12 cellular contexts compared by ENCODE assay signal in the genomic region with DNA sequence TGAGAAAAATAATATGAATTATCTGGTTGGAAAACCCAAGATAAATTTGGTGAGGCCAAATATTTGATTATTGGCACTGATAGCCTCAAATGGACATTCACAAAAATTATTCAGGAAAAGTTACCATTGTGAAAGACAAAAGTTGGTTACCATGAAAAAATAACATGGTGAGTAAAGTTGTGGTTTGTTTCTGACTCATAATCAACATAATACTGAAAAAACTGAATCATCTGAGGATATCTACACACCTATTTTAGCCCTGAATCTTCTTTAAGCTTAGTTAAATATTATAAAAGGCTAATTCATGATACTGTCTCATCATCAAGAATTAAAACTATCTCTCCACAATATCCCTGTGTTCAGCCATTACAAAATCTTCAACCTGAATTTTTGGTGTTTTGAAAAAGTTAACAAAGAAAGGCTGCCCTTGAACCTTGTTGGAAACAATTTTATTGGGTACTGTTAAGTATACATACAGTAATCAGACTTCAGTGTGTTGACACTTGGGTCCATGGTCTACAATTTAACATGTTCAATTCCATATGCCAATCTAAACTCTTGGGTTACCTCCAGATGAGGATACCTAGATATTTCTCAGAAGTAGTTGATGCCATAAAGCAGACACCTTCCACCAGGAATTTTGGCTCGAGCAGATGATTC.
A peak's percentile ranks its signal among the peaks of the same experiment; 100 is the strongest.
DNase-seq lines count a peak whose midpoint lies in the region; ATAC-seq and TF ChIP-seq lines count a peak whose summit lies in the region.
"Had no signal": no experiment of that assay in that cellular context is flagged by ENCODE, and none has a peak within 500 bp of the region (broad histone marks: within the 10 kb centered on the region; RNA-seq: fewer than 3 reads in every experiment).

No MANE protein-coding gene starts in this region.

- H3K9me3 ChIP-seq in MG63 (no peaks in the 10 kb centered on the region), BE2C (no peaks in the 10 kb centered on the region), esophagus squamous epithelium (no peaks in the 10 kb centered on the region)
- H3K9me3 ChIP-seq: prostate gland had no signal

- DNase-seq in choroid plexus epithelial cell (ENCODE audit: low read depth) (peak; percentile 8), MG63 (no peak), BE2C (no peak), esophagus squamous epithelium (lab: John Stamatoyannopoulos, UW) (no peak)
- no peak for DNase-seq in activated effector memory CD4-positive, alpha-beta T cell treated with Interleukin-2 at 50 U/mL for 16 hours
- DNase-seq: activated naive CD4-positive, alpha-beta T cell treated with anti-CD3 and anti-CD28 coated beads for 36 hours; NK-92 treated with Interleukin-12 subunit alpha and Interleukin-12 subunit beta, amount 100 ng/mL, for 24 hours had no signal

- H3K36me3 ChIP-seq in MG63 (no peaks in the 10 kb centered on the region), BE2C (no peaks in the 10 kb centered on the region), esophagus squamous epithelium (no peaks in the 10 kb centered on the region)
- H3K36me3 ChIP-seq: prostate gland had no signal

- H3K27ac ChIP-seq in esophagus squamous epithelium, result no peak overlapping the region
- H3K27ac ChIP-seq: epithelial cell of prostate, prostate gland had no signal

- ATAC-seq in GM18873 (IDR thresholded peaks at IDR 0.05; ENCODE audit: low FRiP score, unreplicated experiment) (peak; percentile 89), GM21786 (IDR thresholded peaks at IDR 0.05; ENCODE audit: unreplicated experiment) (peak; percentile 85), HG03280 (IDR thresholded peaks at IDR 0.05; ENCODE audit: unreplicated experiment) (peak; percentile 68)

- 64 to 65% methylated on average over 1 of the region's 1 CpG for WGBS in esophagus squamous epithelium, 2 donors

- H3K4me3 ChIP-seq in choroid plexus epithelial cell (ENCODE audit: low read depth, low read length) (no peak overlapping the region), MG63 (no peak overlapping the region), BE2C (ENCODE audit: low read depth, low read length) (no peak overlapping the region), esophagus squamous epithelium (no peak overlapping the region)
- H3K4me3 ChIP-seq: prostate gland had no signal

- H3K27me3 ChIP-seq in MG63 (no peaks in the 10 kb centered on the region), BE2C (no peaks in the 10 kb centered on the region), esophagus squamous epithelium (no peaks in the 10 kb centered on the region)

- no peak for TF ChIP-seq CTCF in choroid plexus epithelial cell (conservative IDR thresholded peaks at IDR 0.05; ENCODE audit: low read depth, low read length)
- no peak for TF ChIP-seq CTCF in BE2C (IDR thresholded peaks at IDR 0.05; ENCODE audit: low read depth, low read length)
- no peak for TF ChIP-seq CTCF in esophagus squamous epithelium (IDR thresholded peaks at IDR 0.05)

- no peak for TF ChIP-seq POLR2A in esophagus squamous epithelium (IDR thresholded peaks at IDR 0.05)

- intact Hi-C loops in esophagus squamous epithelium (cut with DNase I), result no loop called here

- H3K4me1 ChIP-seq in BE2C, result no peaks in the 10 kb centered on the region
- H3K4me1 ChIP-seq in esophagus squamous epithelium, result no peaks in the 10 kb centered on the region
- H3K4me1 ChIP-seq: prostate gland had no signal
